24 cellular contexts compared by ENCODE assay signal in the genomic region with DNA sequence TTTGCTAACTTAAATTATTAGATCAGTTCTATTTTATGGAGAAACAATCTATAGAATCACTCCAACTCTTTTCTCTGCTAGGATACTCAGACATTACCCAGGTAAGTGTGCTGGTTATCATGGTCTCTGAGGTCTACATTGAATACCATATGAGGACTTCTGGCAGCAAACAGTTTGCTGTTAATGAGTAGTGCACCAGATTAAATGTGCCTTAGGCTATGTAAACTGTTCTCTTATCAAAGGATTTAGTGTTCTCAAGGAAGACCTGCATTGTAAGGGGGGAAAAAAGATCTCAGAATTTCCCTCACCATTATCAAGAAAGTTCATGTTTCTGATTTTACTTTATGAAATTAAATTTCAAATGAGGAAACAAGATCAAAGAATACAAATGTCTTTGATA.
DNase-seq lines count a peak whose midpoint lies in the region; ATAC-seq, FAIRE-seq and TF ChIP-seq lines count a peak whose summit lies in the region.
"Had no signal": no experiment of that assay in that cellular context is flagged by ENCODE, and none has a peak within 500 bp of the region (broad histone marks: within the 10 kb centered on the region; RNA-seq: fewer than 3 reads in every experiment).

No MANE protein-coding gene starts in this region.

- H3K27ac ChIP-seq in hepatocyte (peak overlapping the region; percentile 73), aorta (ENCODE audit: low read depth in 1 of 2, low read length in 2 of 2) (no peak overlapping the region), RWPE1 (no peak overlapping the region), foreskin keratinocyte (no peak overlapping the region)
- H3K27ac ChIP-seq: esophagus squamous epithelium, heart left ventricle, testis had no signal

- no peak for TF ChIP-seq CTCF in hepatocyte (IDR thresholded peaks at IDR 0.05; ENCODE audit: poor library complexity)
- no peak for TF ChIP-seq CTCF in RWPE1 (conservative IDR thresholded peaks at IDR 0.05; ENCODE audit: low read depth)
- TF ChIP-seq CTCF in foreskin keratinocyte (conservative IDR thresholded peaks at IDR 0.05): no peak

- H3K27me3 ChIP-seq in hepatocyte (no peaks in the 10 kb centered on the region), aorta (ENCODE audit: control insufficient read depth in 1 of 2, insufficient read depth in 2 of 2, low read length in 1 of 2) (no peaks in the 10 kb centered on the region), foreskin keratinocyte (no peaks in the 10 kb centered on the region)
- H3K27me3 ChIP-seq: esophagus squamous epithelium, testis had no signal

- peak overlapping the region; percentile 23 for H3K4me2 ChIP-seq in hepatocyte

- no peaks in the 10 kb centered on the region for H4K20me1 ChIP-seq in hepatocyte (ENCODE audit: insufficient read depth, poor library complexity, severe bottlenecking)

- H2AFZ ChIP-seq in hepatocyte: no peak overlapping the region

- CTCF ChIA-PET in RWPE1 (lab: Yijun Ruan, JAX): no interaction called here

- H3K4me1 ChIP-seq in hepatocyte (ENCODE audit: insufficient read depth): peaks cover 36% of the 10 kb centered on the region
- H3K4me1 ChIP-seq in aorta (ENCODE audit: control insufficient read depth in 1 of 2, insufficient read depth in 2 of 2, low read length in 2 of 2): no peaks in the 10 kb centered on the region
- no peaks in the 10 kb centered on the region for H3K4me1 ChIP-seq in foreskin keratinocyte
- H3K4me1 ChIP-seq: testis had no signal

- H3K9me3 ChIP-seq in hepatocyte (ENCODE audit: low read depth) (no peaks in the 10 kb centered on the region), aorta (ENCODE audit: control insufficient read depth, low read length) (no peaks in the 10 kb centered on the region)
- H3K9me3 ChIP-seq: esophagus squamous epithelium, heart left ventricle, testis had no signal

- ATAC-seq in HG02610 (IDR thresholded peaks at IDR 0.05; ENCODE audit: unreplicated experiment) (peak; percentile 10), aorta (ENCODE audit: low FRiP score) (no peak), foreskin keratinocyte (no peak)
- ATAC-seq: activated naive CD8-positive, alpha-beta T cell treated with anti-CD3 and anti-CD28 coated beads, Interleukin-2, amount 50 U/mL, for 24 hours; HCT116; heart left ventricle; naive thymus-derived CD8-positive, alpha-beta T cell had no signal

- H3K4me3 ChIP-seq in hepatocyte: no peak overlapping the region
- no peak overlapping the region for H3K4me3 ChIP-seq in aorta (ENCODE audit: low read length in 2 of 2)
- H3K4me3 ChIP-seq: esophagus squamous epithelium, heart left ventricle, testis had no signal

- peak; percentile 14 for FAIRE-seq in GM12892 (lab: Jason Lieb, UNC)

- H3K36me3 ChIP-seq in hepatocyte (replicated peaks; ENCODE audit: insufficient read depth, low read depth) (no peaks in the 10 kb centered on the region), aorta (ENCODE audit: control insufficient read depth in 1 of 2, insufficient read depth in 2 of 2, low read length in 1 of 2) (no peaks in the 10 kb centered on the region)
- H3K36me3 ChIP-seq: esophagus squamous epithelium, heart left ventricle had no signal

- DNase-seq in GM12892 (ENCODE audit: insufficient read length) (no peak), NCI-H69 (lab: John Stamatoyannopoulos, UW) (peak; percentile 42), hepatocyte (ENCODE audit: low spot score) (no peak), aorta (no peak), GF-D8 (lab: John Stamatoyannopoulos, UW) (no peak), RWPE1 (ENCODE audit: low spot score) (no peak), foreskin keratinocyte (no peak)
- DNase-seq: activated CD4-positive, alpha-beta memory T cell treated with anti-CD3 and anti-CD28 coated beads, Interleukin-2, amount 10 ng/mL, durations not matched to agents 7 days and 5 days; activated naive CD8-positive, alpha-beta T cell treated with anti-CD3 and anti-CD28 coated beads, Interleukin-2, amount 50 U/mL, for 24 hours; activated T-cell treated with anti-CD3 and anti-CD28 coated beads, Interleukin-2, amount 50 U/mL, for 48 hours; COR-L47; esophagus squamous epithelium; heart left ventricle; IMR-90; islet precursor cell; mammary epithelial cell; naive thymus-derived CD8-positive, alpha-beta T cell; NCI-H2081; NCI-H526 treated with DMSO at 0.1 percent for 48 hours; posterior cingulate gyrus; stimulated activated CD4-positive, alpha-beta T cell treated with anti-CD3 and anti-CD28 coated beads, Interleukin-4, amount 100 ng/mL, for 1 hour; testis had no signal

- intact Hi-C loops in aorta (cut with DNase I): no loop called here

- POLR2A ChIA-PET in RWPE1 (lab: Yijun Ruan, JAX; ENCODE audit: low non-redundant PET): no interaction called here

- TF ChIP-seq POLR2A in GM12892 (IDR thresholded peaks at IDR 0.05; ENCODE audit: low read depth, low read length): no peak

- H3K79me2 ChIP-seq in hepatocyte: no peaks in the 10 kb centered on the region

- H3K9me2 ChIP-seq in hepatocyte (replicated peaks; ENCODE audit: insufficient read depth): no peaks in the 10 kb centered on the region
